8 cellular contexts compared by ENCODE assay signal in the genomic region with DNA sequence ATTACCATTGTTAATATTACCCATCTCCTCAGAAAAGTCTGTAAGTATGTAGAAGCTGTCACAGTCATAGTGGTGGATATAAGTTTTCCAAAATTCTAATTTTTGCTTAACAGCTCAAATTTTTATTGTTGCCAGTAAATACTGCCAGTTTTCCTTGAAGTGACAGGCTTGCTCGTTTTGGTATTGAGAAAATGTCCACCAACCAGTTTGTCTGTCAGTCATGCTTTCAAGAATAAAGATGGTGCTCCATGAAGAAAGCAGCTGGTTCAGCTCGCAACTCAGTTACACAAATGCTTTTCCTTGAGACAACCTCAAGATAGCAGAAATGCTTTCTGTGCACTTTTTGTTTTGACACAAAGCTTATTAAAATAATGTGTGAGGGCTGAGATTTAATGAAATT.
"Had no signal": no experiment of that assay in that cellular context is flagged by ENCODE, and none has a peak within 500 bp of the region (broad histone marks: within the 10 kb centered on the region; RNA-seq: fewer than 3 reads in every experiment).

No MANE protein-coding gene starts in this region.

- ATAC-seq: GM12878 had no signal

- DNase-seq: GDM1, GF-D8 had no signal

- H3K4me3 ChIP-seq: GM12878 had no signal

- FAIRE-seq: G401.6, GM12878, GM12891, GM12892, GM18507, GM19239 had no signal
